Comparison of ENCODE assay signal across 1 cellular context in the genomic region with DNA sequence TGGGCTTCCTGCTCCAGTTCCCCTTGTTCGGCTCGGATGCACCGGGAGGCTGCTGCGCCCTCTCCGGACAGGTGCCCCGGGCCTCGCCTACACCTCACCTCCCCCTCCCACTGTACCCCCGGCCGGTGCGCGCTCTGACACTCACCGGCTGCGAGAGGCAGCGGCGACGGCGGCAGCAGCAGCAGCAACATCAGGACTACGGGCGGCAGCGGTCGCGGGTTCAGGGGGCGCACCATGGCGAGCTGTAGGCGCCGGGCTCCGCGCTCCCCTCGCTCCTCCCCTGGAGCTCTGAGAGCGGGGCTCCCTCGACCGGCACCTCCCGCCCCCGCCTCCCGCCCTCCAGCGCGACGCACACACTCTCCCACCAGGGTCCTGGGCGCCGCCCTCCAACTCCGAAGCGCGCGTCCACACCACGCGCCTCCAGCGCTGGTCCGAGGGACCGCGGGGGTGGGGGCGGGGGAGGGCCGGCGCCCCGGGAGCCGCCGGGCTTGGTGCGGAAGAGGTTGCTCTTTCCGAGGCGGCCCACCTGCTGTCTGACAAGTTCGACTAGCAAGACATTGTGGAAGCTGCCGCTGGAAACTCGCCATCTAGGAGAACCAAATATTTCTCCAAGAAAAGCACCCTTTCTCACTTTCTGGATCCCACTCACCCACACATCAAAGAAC.
TF ChIP-seq lines count a peak whose summit lies in the region.

A gene with protein sequence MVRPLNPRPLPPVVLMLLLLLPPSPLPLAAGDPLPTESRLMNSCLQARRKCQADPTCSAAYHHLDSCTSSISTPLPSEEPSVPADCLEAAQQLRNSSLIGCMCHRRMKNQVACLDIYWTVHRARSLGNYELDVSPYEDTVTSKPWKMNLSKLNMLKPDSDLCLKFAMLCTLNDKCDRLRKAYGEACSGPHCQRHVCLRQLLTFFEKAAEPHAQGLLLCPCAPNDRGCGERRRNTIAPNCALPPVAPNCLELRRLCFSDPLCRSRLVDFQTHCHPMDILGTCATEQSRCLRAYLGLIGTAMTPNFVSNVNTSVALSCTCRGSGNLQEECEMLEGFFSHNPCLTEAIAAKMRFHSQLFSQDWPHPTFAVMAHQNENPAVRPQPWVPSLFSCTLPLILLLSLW (minus strand): TSS at position 433 of the 665 bp plus-strand sequence. CDS start 197 bp downstream, at position 236.

TF ChIP-seq in K562, 482 proteins besides CTCF, POLR2A, EP300 and RAD21:
- TF ChIP-seq ZNF561 (CRISPR knock-in tag; conservative IDR thresholded peaks at IDR 0.05): no peak
- TF ChIP-seq, protein P1, sequence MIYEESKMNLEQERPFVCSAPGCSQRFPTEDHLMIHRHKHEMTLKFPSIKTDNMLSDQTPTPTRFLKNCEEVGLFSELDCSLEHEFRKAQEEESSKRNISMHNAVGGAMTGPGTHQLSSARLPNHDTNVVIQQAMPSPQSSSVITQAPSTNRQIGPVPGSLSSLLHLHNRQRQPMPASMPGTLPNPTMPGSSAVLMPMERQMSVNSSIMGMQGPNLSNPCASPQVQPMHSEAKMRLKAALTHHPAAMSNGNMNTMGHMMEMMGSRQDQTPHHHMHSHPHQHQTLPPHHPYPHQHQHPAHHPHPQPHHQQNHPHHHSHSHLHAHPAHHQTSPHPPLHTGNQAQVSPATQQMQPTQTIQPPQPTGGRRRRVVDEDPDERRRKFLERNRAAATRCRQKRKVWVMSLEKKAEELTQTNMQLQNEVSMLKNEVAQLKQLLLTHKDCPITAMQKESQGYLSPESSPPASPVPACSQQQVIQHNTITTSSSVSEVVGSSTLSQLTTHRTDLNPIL (CRISPR knock-in tag; IDR thresholded peaks at IDR 0.05): no peak
- TF ChIP-seq EGR1 (conservative IDR thresholded peaks at IDR 0.05): peak; percentile 69
- TF ChIP-seq CSDE1 (IDR thresholded peaks at IDR 0.05): no peak
- no peak for TF ChIP-seq ZNF431 (CRISPR knock-in tag; IDR thresholded peaks at IDR 0.05)
- TF ChIP-seq, protein P2, sequence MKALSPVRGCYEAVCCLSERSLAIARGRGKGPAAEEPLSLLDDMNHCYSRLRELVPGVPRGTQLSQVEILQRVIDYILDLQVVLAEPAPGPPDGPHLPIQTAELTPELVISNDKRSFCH (CRISPR knock-in tag; IDR thresholded peaks at IDR 0.05): no peak
- TF ChIP-seq, protein P2 (tag; IDR thresholded peaks at IDR 0.05): no peak
- TF ChIP-seq, protein P3, sequence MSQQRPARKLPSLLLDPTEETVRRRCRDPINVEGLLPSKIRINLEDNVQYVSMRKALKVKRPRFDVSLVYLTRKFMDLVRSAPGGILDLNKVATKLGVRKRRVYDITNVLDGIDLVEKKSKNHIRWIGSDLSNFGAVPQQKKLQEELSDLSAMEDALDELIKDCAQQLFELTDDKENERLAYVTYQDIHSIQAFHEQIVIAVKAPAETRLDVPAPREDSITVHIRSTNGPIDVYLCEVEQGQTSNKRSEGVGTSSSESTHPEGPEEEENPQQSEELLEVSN (IDR thresholded peaks at IDR 0.05; ENCODE audit: borderline replicate concordance in 1 of 2, extremely low read depth in 1 of 2, insufficient read depth in 1 of 2, insufficient read length in 1 of 2, low read depth in 1 of 2, low read length in 1 of 2, poor library complexity in 1 of 2, severe bottlenecking in 1 of 2): peak in 1 of 2 experiments; percentile 56
- TF ChIP-seq TAF9B (IDR thresholded peaks at IDR 0.05; ENCODE audit: partially characterized antibody): no peak
- TF ChIP-seq KLF13 (tag; IDR thresholded peaks at IDR 0.05; ENCODE audit: borderline replicate concordance, low read depth): no peak
- TF ChIP-seq ZNF785 (CRISPR knock-in tag; IDR thresholded peaks at IDR 0.05): no peak
